1 cellular context compared by ENCODE assay signal in genomic region chr17:29616300-29617048, GRCh38.
TF ChIP-seq lines count a peak whose summit lies in the region.

No MANE protein-coding gene starts in this region.

TF ChIP-seq in IMR-90, 13 proteins besides CTCF, POLR2A, EP300 and RAD21:
- TF ChIP-seq FOS (IDR thresholded peaks at IDR 0.05; ENCODE audit: low read depth, low read length), result no peak
- no peak for TF ChIP-seq RCOR1 (IDR thresholded peaks at IDR 0.05; ENCODE audit: insufficient replicate concordance, low read length)
- no peak for TF ChIP-seq RFX5 (IDR thresholded peaks at IDR 0.05; ENCODE audit: low read depth, low read length)
